In genomic region chr1:220974431-220974830, GRCh38 we compare ENCODE assay signal across 25 cellular contexts.
"Had no signal": no experiment of that assay in that cellular context is flagged by ENCODE, and none has a peak within 500 bp of the region (broad histone marks: within the 10 kb centered on the region; RNA-seq: fewer than 3 reads in every experiment).

No MANE protein-coding gene starts in this region.

- H3K4me3 Mint-ChIP-seq: activated B cell treated with CpG ODN at 0.5 μM for 24 hours; activated CD4-positive, alpha-beta memory T cell treated with anti-CD3 and anti-CD28 coated beads for 36 hours; activated CD4-positive, alpha-beta T cell treated with anti-CD3 and anti-CD28 coated beads, Interleukin-2, amount 10 ng/mL, durations not matched to agents 7 days and 5 days; activated naive CD8-positive, alpha-beta T cell treated with anti-CD3 and anti-CD28 coated beads, Interleukin-2, amount 50 U/mL, for 24 hours; activated T-cell treated with anti-CD3 and anti-CD28 coated beads, Interleukin-2, amount 50 U/mL, for 4 hours; T-helper 1 cell treated with Interleukin-12 subunit alpha and Interleukin-12 subunit beta and Interleukin-4 antibody, amounts not matched to agents 30 μg/mL and 1 μg/mL, for 36 hours had no signal

- H3K27ac ChIP-seq: ascending aorta, body of pancreas, SJSA1 had no signal

- H3K4me1 Mint-ChIP-seq: activated B cell treated with CpG ODN at 0.5 μM for 24 hours; activated CD4-positive, alpha-beta T cell treated with anti-CD3 and anti-CD28 coated beads, Interleukin-2, amount 10 ng/mL, durations not matched to agents 7 days and 5 days; activated naive CD8-positive, alpha-beta T cell treated with anti-CD3 and anti-CD28 coated beads, Interleukin-2, amount 50 U/mL, for 24 hours had no signal

- ATAC-seq: activated naive CD4-positive, alpha-beta T cell treated with anti-CD3 and anti-CD28 coated beads, Interleukin-2, amount 50 U/mL, for 72 hours; activated naive CD8-positive, alpha-beta T cell treated with anti-CD3 and anti-CD28 coated beads, Interleukin-2, amount 50 U/mL, for 24 hours; activated T-cell treated with anti-CD3 and anti-CD28 coated beads, Interleukin-2, amount 50 U/mL, for 4 hours; body of pancreas; PC-3 had no signal

- H3K27ac Mint-ChIP-seq: activated B cell treated with CpG ODN at 0.5 μM for 24 hours; activated CD4-positive, alpha-beta memory T cell treated with anti-CD3 and anti-CD28 coated beads for 36 hours; activated CD4-positive, alpha-beta T cell treated with anti-CD3 and anti-CD28 coated beads, Interleukin-2, amount 10 ng/mL, durations not matched to agents 7 days and 5 days; activated naive CD4-positive, alpha-beta T cell treated with anti-CD3 and anti-CD28 coated beads, Interleukin-2, amount 50 U/mL, for 72 hours; activated naive CD8-positive, alpha-beta T cell treated with anti-CD3 and anti-CD28 coated beads, Interleukin-2, amount 50 U/mL, for 24 hours; T-helper 1 cell treated with Interleukin-12 subunit alpha and Interleukin-12 subunit beta and Interleukin-4 antibody, amounts not matched to agents 30 μg/mL and 1 μg/mL, for 36 hours had no signal

- H3K36me3 Mint-ChIP-seq: activated CD4-positive, alpha-beta memory T cell treated with anti-CD3 and anti-CD28 coated beads for 36 hours; activated naive CD4-positive, alpha-beta T cell treated with anti-CD3 and anti-CD28 coated beads, Interleukin-2, amount 50 U/mL, for 72 hours had no signal

- H3K27me3 ChIP-seq: ascending aorta, body of pancreas, SJSA1 had no signal

- H3K9me3 Mint-ChIP-seq: activated CD4-positive, alpha-beta T cell treated with anti-CD3 and anti-CD28 coated beads, Interleukin-2, amount 10 ng/mL, durations not matched to agents 7 days and 5 days; activated naive CD4-positive, alpha-beta T cell treated with anti-CD3 and anti-CD28 coated beads, Interleukin-2, amount 50 U/mL, for 72 hours; activated naive CD8-positive, alpha-beta T cell treated with anti-CD3 and anti-CD28 coated beads, Interleukin-2, amount 50 U/mL, for 24 hours; activated T-cell treated with anti-CD3 and anti-CD28 coated beads, Interleukin-2, amount 50 U/mL, for 4 hours; T-helper 1 cell treated with Interleukin-12 subunit alpha and Interleukin-12 subunit beta and Interleukin-4 antibody, amounts not matched to agents 30 μg/mL and 1 μg/mL, for 36 hours had no signal

- H3K36me3 ChIP-seq: ascending aorta, SJSA1 had no signal

- H3K9me3 ChIP-seq: ascending aorta, body of pancreas had no signal

- H3K4me3 ChIP-seq: ascending aorta, body of pancreas, SJSA1 had no signal

- DNase-seq: activated B cell treated with CpG ODN at 0.5 μM for 24 hours; activated CD4-positive, alpha-beta memory T cell treated with anti-CD3 and anti-CD28 coated beads for 36 hours; activated CD4-positive, alpha-beta T cell treated with anti-CD3 and anti-CD28 coated beads, Interleukin-2, amount 10 ng/mL, durations not matched to agents 7 days and 5 days; activated CD8-positive, alpha-beta memory T cell treated with anti-CD3 and anti-CD28 coated beads for 24 hours; activated effector memory CD4-positive, alpha-beta T cell treated with anti-CD3 and anti-CD28 coated beads, Interleukin-2, amount 50 U/mL, for 16 hours; activated naive CD4-positive, alpha-beta T cell treated with Interleukin-2 at 50 U/mL for 16 hours; activated naive CD8-positive, alpha-beta T cell treated with anti-CD3 and anti-CD28 coated beads, Interleukin-2, amount 50 U/mL, for 24 hours; activated T-cell treated with anti-CD3 and anti-CD28 coated beads, Interleukin-2, amount 50 U/mL, for 4 hours; amniotic stem cell; body of pancreas; central memory CD4-positive, alpha-beta T cell; KG1; NCI-H1048; NCI-H146; NCI-H1930; NCI-H345; NCI-H510A; NCI-H526 treated with DMSO at 0.1 percent for 48 hours; NCI-H82; PC-3; SHP77 had no signal

- H3K4me1 ChIP-seq: ascending aorta, body of pancreas, SJSA1 had no signal

- H3K27me3 Mint-ChIP-seq: activated B cell treated with CpG ODN at 0.5 μM for 24 hours; activated CD4-positive, alpha-beta memory T cell treated with anti-CD3 and anti-CD28 coated beads for 36 hours; activated CD4-positive, alpha-beta T cell treated with anti-CD3 and anti-CD28 coated beads, Interleukin-2, amount 10 ng/mL, durations not matched to agents 7 days and 5 days had no signal
